8 cellular contexts compared by ENCODE assay signal in the genomic region with DNA sequence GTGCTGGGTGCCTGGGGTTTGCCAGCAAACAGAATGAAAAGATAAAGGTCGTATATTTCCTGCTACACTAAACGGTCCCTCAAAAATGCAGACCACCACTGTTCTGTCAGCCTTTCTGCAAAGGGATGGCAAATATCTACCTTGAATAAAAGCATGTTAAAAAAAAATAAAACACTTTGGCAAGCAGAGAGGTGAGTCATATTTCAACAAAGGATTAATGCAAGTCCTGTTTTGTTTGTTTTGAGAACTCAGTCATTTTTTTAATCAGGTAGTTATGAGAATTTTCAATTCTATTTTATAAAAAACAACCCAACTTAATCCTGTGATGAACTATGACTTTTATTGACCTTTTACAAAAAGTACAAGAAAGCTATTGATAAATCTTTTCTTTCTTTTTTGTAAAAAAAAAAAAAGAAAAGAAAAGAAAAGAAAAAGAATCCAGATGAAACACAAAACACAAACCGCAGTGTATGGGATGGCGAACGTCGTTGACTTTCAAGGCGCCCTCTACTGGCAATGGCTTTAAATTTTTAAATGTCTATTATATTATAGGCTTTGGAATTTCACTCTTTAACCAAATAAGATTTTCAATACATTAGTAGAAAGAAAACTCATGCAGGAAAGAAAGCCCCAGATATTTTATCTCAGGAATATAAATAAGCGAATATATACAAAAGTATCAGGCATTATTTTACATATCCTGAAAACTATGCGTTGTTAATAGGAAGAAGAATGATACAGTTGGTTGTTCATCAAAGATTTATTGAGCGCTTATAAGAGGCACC.
DNase-seq lines count a peak whose midpoint lies in the region; FAIRE-seq and TF ChIP-seq lines count a peak whose summit lies in the region.

No MANE protein-coding gene starts in this region.

- H3K36me3 ChIP-seq in sigmoid colon = no peaks in the 10 kb centered on the region

- no peak for FAIRE-seq in H54 (lab: Jason Lieb, UNC)

- H3K27me3 ChIP-seq in sigmoid colon = no peaks in the 10 kb centered on the region

- no peak for TF ChIP-seq EP300 in sigmoid colon (IDR thresholded peaks at IDR 0.05)

- intact Hi-C loops in sigmoid colon (cut with DNase I) = no loop called here

- DNase-seq in activated T-cell treated with anti-CD3 and anti-CD28 coated beads for 24 hours (ENCODE audit: low read depth) = peak; percentile 30
- DNase-seq in activated T-cell treated with anti-CD3 and anti-CD28 coated beads, Interleukin-2, amount 50 U/mL, for 1 hour = no peak
- DNase-seq in NCI-H2107 (lab: John Stamatoyannopoulos, UW) = peak; percentile 19
- DNase-seq in activated CD8-positive, alpha-beta memory T cell treated with anti-CD3 and anti-CD28 coated beads, Interleukin-2, amount 50 U/mL, for 4 hours = peak; percentile 29
- peak in 1 of 2 donors; percentile 70 for DNase-seq in foreskin fibroblast
- DNase-seq in sigmoid colon = no peak
- DNase-seq in H54 (ENCODE audit: insufficient read length, low spot score) = no peak
- no peak for DNase-seq in GM19240 (ENCODE audit: insufficient read length, low spot score)

- no peak for TF ChIP-seq POLR2A in sigmoid colon (IDR thresholded peaks at IDR 0.05)
- TF ChIP-seq POLR2A in H54 (IDR thresholded peaks at IDR 0.05; ENCODE audit: low read depth, low read length) = no peak

- no peak overlapping the region for H3K4me3 ChIP-seq in foreskin fibroblast (ENCODE audit: low read depth in 1 of 2, low read length in 2 of 2)
- no peak overlapping the region for H3K4me3 ChIP-seq in sigmoid colon

- TF ChIP-seq CTCF in foreskin fibroblast (IDR thresholded peaks at IDR 0.05; ENCODE audit: low read depth, low read length) (peak; percentile 44), sigmoid colon (IDR thresholded peaks at IDR 0.05) (peak in 3 of 4 experiments; percentile 28 to 48 (median 29))

- no peaks in the 10 kb centered on the region for H3K9me3 ChIP-seq in sigmoid colon

- 26 to 35% methylated on average over 10 of the region's 10 CpGs for WGBS in sigmoid colon, 2 donors

- H3K27ac ChIP-seq in sigmoid colon = no peak overlapping the region

- peaks cover 0 to 3% (median 0%) of the 10 kb centered on the region in 4 donors for H3K4me1 ChIP-seq in sigmoid colon

Comparison
In these comparisons a context has a peak if more than half of its experiments do, and no peak if none do; other contexts are left out.
1. DNase-seq: peak in activated T-cell treated with anti-CD3 and anti-CD28 coated beads for 24 hours (single experiment), NCI-H2107 (single experiment) and activated CD8-positive, alpha-beta memory T cell treated with anti-CD3 and anti-CD28 coated beads, Interleukin-2, amount 50 U/mL, for 4 hours (single experiment); none in activated T-cell treated with anti-CD3 and anti-CD28 coated beads, Interleukin-2, amount 50 U/mL, for 1 hour (single experiment), sigmoid colon (single experiment), H54 (single experiment) and GM19240 (single experiment).